In the genomic region with DNA sequence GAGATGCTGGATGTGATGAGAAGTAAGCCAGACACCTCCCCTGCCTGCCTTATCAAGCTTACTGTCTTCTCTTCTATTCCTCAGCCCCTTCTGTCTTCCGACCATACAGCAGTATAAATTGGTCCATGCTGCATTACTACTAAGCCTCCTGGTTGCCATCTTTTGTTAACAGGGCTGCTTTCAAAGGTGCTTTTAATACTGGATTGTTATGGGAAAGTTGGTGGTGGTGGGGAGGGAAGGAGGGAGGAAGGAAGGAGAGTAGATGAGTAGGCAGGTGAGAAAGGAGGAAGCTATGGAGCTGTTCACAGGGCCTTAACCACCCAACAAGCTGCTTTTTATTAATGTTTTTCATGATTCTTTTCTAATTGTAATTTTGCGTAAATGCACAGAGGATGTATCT, we compare ENCODE assay signal across 23 cellular contexts.
"Had no signal": no experiment of that assay in that cellular context is flagged by ENCODE, and none has a peak within 500 bp of the region (broad histone marks: within the 10 kb centered on the region; RNA-seq: fewer than 3 reads in every experiment).

No MANE protein-coding gene starts in this region.

- H3K27ac ChIP-seq: adrenal gland, hepatocyte, left ventricle myocardium inferior, pancreas, right lobe of liver, suprapubic skin, vagina, WERI-Rb-1 had no signal

- H3K27me3 Mint-ChIP-seq: dendritic cell treated with granulocyte-macrophage colony-stimulating factor and Interleukin-4, amounts not matched to agents 40 ng/mL and 50 ng/mL, for 4 days; naive B cell; stimulated activated naive CD8-positive, alpha-beta T cell treated with anti-CD3 and anti-CD28 coated beads, Interleukin-15, amount 100 ng/mL, for 72 hours had no signal

- H3K9me3 Mint-ChIP-seq: activated naive CD4-positive, alpha-beta T cell treated with anti-CD3 and anti-CD28 coated beads, Interleukin-2, amount 50 U/mL, for 72 hours; activated T-helper 1 cell treated with anti-CD3 and anti-CD28 coated beads, Interleukin-12 subunit alpha, Interleukin-12 subunit beta, Interleukin-2, Interleukin-4 antibody, amounts not matched to agents 30 ng/mL and 10 ng/mL and 1 ng/mL, durations not matched to agents 14 hours and 24 hours and 36 hours; dendritic cell treated with granulocyte-macrophage colony-stimulating factor and Interleukin-4, amounts not matched to agents 40 ng/mL and 50 ng/mL, for 4 days; naive B cell; stimulated activated naive CD8-positive, alpha-beta T cell treated with anti-CD3 and anti-CD28 coated beads, Interleukin-15, amount 100 ng/mL, for 72 hours had no signal

- ATAC-seq: mucosa of descending colon; stimulated activated naive CD8-positive, alpha-beta T cell treated with anti-CD3 and anti-CD28 coated beads, Interleukin-15, amount 100 ng/mL, for 72 hours had no signal

- H3K36me3 ChIP-seq: adrenal gland, left ventricle myocardium inferior, pancreas, right lobe of liver, suprapubic skin, vagina, WERI-Rb-1 had no signal

- DNase-seq: activated CD4-positive, alpha-beta T cell treated with anti-CD3 and anti-CD28 coated beads, Interleukin-2, amount 50 U/mL, for 48 hours; activated gamma-delta T cell treated with Interleukin-2 at 50 U/mL for 16 hours; adrenal gland; effector memory CD4-positive, alpha-beta T cell; kidney glomerular epithelial cell; left ventricle myocardium inferior; mammary epithelial cell; mucosa of descending colon; naive B cell; pancreas; right lobe of liver; small intestine; stimulated activated CD4-positive, alpha-beta T cell treated with anti-CD3 and anti-CD28 coated beads, Interleukin-15, amount 100 ng/mL, for 24 hours; stimulated activated CD4-positive, alpha-beta T cell treated with anti-CD3 and anti-CD28 coated beads, Interleukin-2, amount 100 ng/mL, for 48 hours; stimulated activated naive CD8-positive, alpha-beta T cell treated with anti-CD3 and anti-CD28 coated beads, Interleukin-15, amount 100 ng/mL, for 72 hours; WERI-Rb-1 had no signal

- FAIRE-seq: bronchial epithelial cell, pancreas, small intestine had no signal

- H3K4me2 ChIP-seq: hepatocyte had no signal

- H3K27me3 ChIP-seq: adrenal gland, hepatocyte, pancreas, right lobe of liver, suprapubic skin, vagina had no signal

- H3K9me3 ChIP-seq: adrenal gland, mucosa of descending colon, pancreas, right lobe of liver, suprapubic skin, vagina had no signal

- H3K79me2 ChIP-seq: hepatocyte had no signal

- H3K4me3 Mint-ChIP-seq: activated T-helper 1 cell treated with anti-CD3 and anti-CD28 coated beads, Interleukin-12 subunit alpha, Interleukin-12 subunit beta, Interleukin-2, Interleukin-4 antibody, amounts not matched to agents 30 ng/mL and 10 ng/mL and 1 ng/mL, durations not matched to agents 14 hours and 24 hours and 36 hours; dendritic cell treated with granulocyte-macrophage colony-stimulating factor and Interleukin-4, amounts not matched to agents 40 ng/mL and 50 ng/mL, for 4 days; naive B cell; stimulated activated naive CD8-positive, alpha-beta T cell treated with anti-CD3 and anti-CD28 coated beads, Interleukin-15, amount 100 ng/mL, for 72 hours had no signal

- H2AFZ ChIP-seq: hepatocyte had no signal

- H3K4me1 ChIP-seq: adrenal gland, right lobe of liver, vagina had no signal

- H3K27ac Mint-ChIP-seq: activated naive CD4-positive, alpha-beta T cell treated with anti-CD3 and anti-CD28 coated beads, Interleukin-2, amount 50 U/mL, for 72 hours; activated T-helper 1 cell treated with anti-CD3 and anti-CD28 coated beads, Interleukin-12 subunit alpha, Interleukin-12 subunit beta, Interleukin-2, Interleukin-4 antibody, amounts not matched to agents 30 ng/mL and 10 ng/mL and 1 ng/mL, durations not matched to agents 14 hours and 24 hours and 36 hours; dendritic cell treated with granulocyte-macrophage colony-stimulating factor and Interleukin-4, amounts not matched to agents 40 ng/mL and 50 ng/mL, for 4 days; stimulated activated naive CD8-positive, alpha-beta T cell treated with anti-CD3 and anti-CD28 coated beads, Interleukin-15, amount 100 ng/mL, for 72 hours had no signal

- H3K36me3 Mint-ChIP-seq: activated naive CD4-positive, alpha-beta T cell treated with anti-CD3 and anti-CD28 coated beads, Interleukin-2, amount 50 U/mL, for 72 hours; naive B cell had no signal

- H3K4me3 ChIP-seq: adrenal gland, hepatocyte, left ventricle myocardium inferior, mucosa of descending colon, pancreas, right lobe of liver, suprapubic skin, vagina had no signal
